In genomic region chr12:57764662-57765002, GRCh38 we compare ENCODE assay signal across 8 cellular contexts. TPM values are rescaled to one million over a fixed set of nuclear protein-coding genes. Genes with fewer than 3 reads are reported as not detected.
DNase-seq lines count a peak whose midpoint lies in the region; ATAC-seq and TF ChIP-seq lines count a peak whose summit lies in the region.

No MANE protein-coding gene starts in this region.

- peaks cover 81% of the 10 kb centered on the region for H3K36me3 Mint-ChIP-seq in activated T-helper 17 cell treated with anti-CD3 and anti-CD28 coated beads, Interleukin-2, amount 50 U/mL, for 72 hours (ENCODE audit: low read depth)
- peaks cover 12% of the 10 kb centered on the region for H3K36me3 Mint-ChIP-seq in type B pancreatic cell

- H3K9me2 ChIP-seq in GM23248 (ENCODE audit: insufficient read depth), result no peaks in the 10 kb centered on the region

- peak; percentile 22 for ATAC-seq in activated T-helper 17 cell treated with anti-CD3 and anti-CD28 coated beads, Interleukin-2, amount 50 U/mL, for 72 hours (replicated peaks)
- ATAC-seq in left lung, result peak; percentile 24

- WGBS in GM23248 (ENCODE audit: low coverage in 1 of 2, low lambda C conversion rate in 2 of 2, missing lambda C conversion rate in 2 of 2), 2 experiments, result 18 to 22% methylated on average over 13 to 17 of the region's 17 CpGs

- no peaks in the 10 kb centered on the region for H3K79me2 ChIP-seq in GM23248 (ENCODE audit: insufficient read depth)

- no peaks in the 10 kb centered on the region; the same call in 1 of the 2 replicates for H3K9me3 ChIP-seq in BLaER1
- no peaks in the 10 kb centered on the region for H3K9me3 ChIP-seq in GM23248 (ENCODE audit: low read depth)
- no peaks in the 10 kb centered on the region for H3K9me3 ChIP-seq in left lung

- intact Hi-C loops in left lung (cut with DNase I), result no loop called here

- H3K27me3 ChIP-seq in BLaER1 (peaks cover 83% of the 10 kb centered on the region), GM23248 (replicated peaks; ENCODE audit: insufficient read depth) (peaks cover 15% of the 10 kb centered on the region), left lung (peaks cover 24 to 55% of the 10 kb centered on the region in 2 donors)

- H3K4me1 ChIP-seq in BLaER1 (peaks cover 12% of the 10 kb centered on the region), GM23248 (ENCODE audit: insufficient read depth) (0 out of 2 replicates have a peak, but pooled peaks cover 9% of the 10 kb centered on the region), left lung (peaks cover 23 to 32% of the 10 kb centered on the region in 2 donors)

- H3F3A ChIP-seq in GM23248 (ENCODE audit: insufficient read depth), result peaks cover 4% of the 10 kb centered on the region; the same call in 1 of the 2 replicates

- in situ Hi-C loops in GM23248 (cut with MboI), result no loop called here

- H3K4me3 ChIP-seq in BLaER1 (peak overlapping the region; percentile 47; the same call in 1 of the 2 replicates), GM23248 (peak overlapping the region; percentile 65), left lung (peak overlapping the region; percentile 38 to 45)

- no peaks in the 10 kb centered on the region for H3K27me3 Mint-ChIP-seq in activated T-helper 17 cell treated with anti-CD3 and anti-CD28 coated beads, Interleukin-2, amount 50 U/mL, for 72 hours
- peaks cover 87% of the 10 kb centered on the region for H3K27me3 Mint-ChIP-seq in type B pancreatic cell

- DNase-seq in GM23248, result no peak
- DNase-seq in left lung, result no peak
- DNase-seq in type B pancreatic cell (ENCODE audit: extremely low spot score, unreplicated experiment), result no peak
- DNase-seq in hepatic stellate cell (ENCODE audit: low spot score), result no peak
- no peak for DNase-seq in SIG-M5 treated with dmso at 0.1 percent for 504 hours (lab: John Stamatoyannopoulos, UW; ENCODE audit: unreplicated experiment)
- DNase-seq in occipital lobe (lab: John Stamatoyannopoulos, UW), result no peak

- H3K36me3 ChIP-seq in BLaER1, result peaks cover 19% of the 10 kb centered on the region
- H3K36me3 ChIP-seq in GM23248 (ENCODE audit: low read depth), result no peaks in the 10 kb centered on the region
- peaks cover 0 to 17% of the 10 kb centered on the region in 2 donors for H3K36me3 ChIP-seq in left lung

- H3K4me2 ChIP-seq in BLaER1 (peak overlapping the region; percentile 33; the same call in 1 of the 2 replicates), GM23248 (ENCODE audit: unreplicated experiment) (peak overlapping the region; percentile 73)

- H4K20me1 ChIP-seq in BLaER1 (peaks cover 88% of the 10 kb centered on the region), GM23248 (ENCODE audit: insufficient read depth) (no peaks in the 10 kb centered on the region)

- H3K9ac ChIP-seq in BLaER1 (no peak overlapping the region), GM23248 (peak overlapping the region; percentile 49)

- peaks cover 14% of the 10 kb centered on the region for H3K4me1 Mint-ChIP-seq in activated T-helper 17 cell treated with anti-CD3 and anti-CD28 coated beads, Interleukin-2, amount 50 U/mL, for 72 hours
- peaks cover 6% of the 10 kb centered on the region for H3K4me1 Mint-ChIP-seq in type B pancreatic cell (ENCODE audit: unreplicated experiment)

- H3K27ac ChIP-seq in BLaER1 (no peak overlapping the region), GM23248 (no peak overlapping the region), left lung (no peak overlapping the region)

- no peak for TF ChIP-seq CTCF in left lung (IDR thresholded peaks at IDR 0.05)
- TF ChIP-seq CTCF in type B pancreatic cell (conservative IDR thresholded peaks at IDR 0.05), result no peak

- peak overlapping the region; percentile 93 for H3K4me3 Mint-ChIP-seq in activated T-helper 17 cell treated with anti-CD3 and anti-CD28 coated beads, Interleukin-2, amount 50 U/mL, for 72 hours
- peak overlapping the region; percentile 57 for H3K4me3 Mint-ChIP-seq in type B pancreatic cell

- H3K9me3 Mint-ChIP-seq in activated T-helper 17 cell treated with anti-CD3 and anti-CD28 coated beads, Interleukin-2, amount 50 U/mL, for 72 hours, result no peaks in the 10 kb centered on the region
- no peaks in the 10 kb centered on the region for H3K9me3 Mint-ChIP-seq in type B pancreatic cell

- peak overlapping the region; percentile 68 for H2AFZ ChIP-seq in GM23248

- H3K27ac Mint-ChIP-seq in activated T-helper 17 cell treated with anti-CD3 and anti-CD28 coated beads, Interleukin-2, amount 50 U/mL, for 72 hours, result peak overlapping the region; percentile 67
- no peak overlapping the region for H3K27ac Mint-ChIP-seq in type B pancreatic cell

RNA-seq across cellular contexts. Expression of gene CYP27B1, which starts 2.2 kb away (rescaled TPM):
- 0.86 and 1.0 TPM in 2 replicates for total RNA-seq in GM23248 (2014; rRNA removed; shearing (Covaris generic))
- 0.42 and 0.78 TPM in 2 replicates for polyA plus RNA-seq in GM23248 (2016; fragmentation: Nextera tagmentation; extraction: Ambion mirVana)
- 10 to 100 TPM; 14.4 to 14.7 TPM for total RNA-seq in activated T-helper 17 cell treated with anti-CD3 and anti-CD28 coated beads, Interleukin-2, amount 50 U/mL, for 72 hours
- 1 to 10 TPM; 1.5 to 4.7 TPM for total RNA-seq in left lung
- total RNA-seq in type B pancreatic cell (ENCODE audit: low replicate concordance), result 1.4 and 2.2 TPM in 2 replicates
- not detected for total RNA-seq in occipital lobe

RNA-seq across cellular contexts. Expression of gene METTL1, which starts 7.3 kb away (rescaled TPM):
- total RNA-seq in GM23248 (2014; rRNA removed; shearing (Covaris generic)), result 3.7 and 7.3 TPM in 2 replicates
- 29.8 and 33.2 TPM in 2 replicates for polyA plus RNA-seq in GM23248 (2016; fragmentation: Nextera tagmentation; extraction: Ambion mirVana)
- total RNA-seq in activated T-helper 17 cell treated with anti-CD3 and anti-CD28 coated beads, Interleukin-2, amount 50 U/mL, for 72 hours, result 10 to 100 TPM; 19.0 to 39.5 TPM
- total RNA-seq in left lung, result 10 to 100 TPM; 17.3 to 39.2 TPM
- total RNA-seq in type B pancreatic cell (ENCODE audit: low replicate concordance), result 29.3 and 31.1 TPM in 2 replicates
- 0.94 TPM for total RNA-seq in occipital lobe

RNA-seq across cellular contexts. Expression of gene EEF1AKMT3, which starts 7.8 kb away (rescaled TPM):
- total RNA-seq in GM23248 (2014; rRNA removed; shearing (Covaris generic)), result 7.0 and 12.4 TPM in 2 replicates
- 15.0 and 15.7 TPM in 2 replicates for polyA plus RNA-seq in GM23248 (2016; fragmentation: Nextera tagmentation; extraction: Ambion mirVana)
- total RNA-seq in activated T-helper 17 cell treated with anti-CD3 and anti-CD28 coated beads, Interleukin-2, amount 50 U/mL, for 72 hours, result 10 to 100 TPM in 1 of 2 donors, 1 to 10 TPM in 1; 5.4 to 11.5 TPM
- total RNA-seq in left lung (1 to 10 TPM; 6.2 to 6.3 TPM), type B pancreatic cell (ENCODE audit: low replicate concordance) (5.1 and 6.0 TPM in 2 replicates), occipital lobe (2.2 TPM)

RNA-seq across cellular contexts. Expression of gene MARCHF9, which starts 9.7 kb away (rescaled TPM):
- 0.97 and 1.4 TPM in 2 replicates for total RNA-seq in GM23248 (2014; rRNA removed; shearing (Covaris generic))
- polyA plus RNA-seq in GM23248 (2016; fragmentation: Nextera tagmentation; extraction: Ambion mirVana), result 0.18 TPM in 1 of 2 replicates, not detected in the other
- 10 to 100 TPM; 22.5 to 26.9 TPM for total RNA-seq in activated T-helper 17 cell treated with anti-CD3 and anti-CD28 coated beads, Interleukin-2, amount 50 U/mL, for 72 hours
- total RNA-seq in left lung (10 to 100 TPM; 17.4 to 22.4 TPM), type B pancreatic cell (ENCODE audit: low replicate concordance) (15.0 and 20.1 TPM in 2 replicates), occipital lobe (15.9 TPM)

RNA-seq across cellular contexts. Expression of gene CDK4, which starts 12.5 kb away (rescaled TPM):
- 133 and 152 TPM in 2 replicates for total RNA-seq in GM23248 (2014; rRNA removed; shearing (Covaris generic))
- polyA plus RNA-seq in GM23248 (2016; fragmentation: Nextera tagmentation; extraction: Ambion mirVana), result 123 and 137 TPM in 2 replicates
- total RNA-seq in activated T-helper 17 cell treated with anti-CD3 and anti-CD28 coated beads, Interleukin-2, amount 50 U/mL, for 72 hours, result 100 to 1,000 TPM; 132 to 242 TPM
- total RNA-seq in left lung, result 100 to 1,000 TPM in 1 of 2 donors, 10 to 100 TPM in 1; 80.1 to 130 TPM
- 124 and 193 TPM in 2 replicates for total RNA-seq in type B pancreatic cell (ENCODE audit: low replicate concordance)
- total RNA-seq in occipital lobe, result 59.0 TPM
